Comparison of ENCODE assay signal across 8 cellular contexts in the genomic region with DNA sequence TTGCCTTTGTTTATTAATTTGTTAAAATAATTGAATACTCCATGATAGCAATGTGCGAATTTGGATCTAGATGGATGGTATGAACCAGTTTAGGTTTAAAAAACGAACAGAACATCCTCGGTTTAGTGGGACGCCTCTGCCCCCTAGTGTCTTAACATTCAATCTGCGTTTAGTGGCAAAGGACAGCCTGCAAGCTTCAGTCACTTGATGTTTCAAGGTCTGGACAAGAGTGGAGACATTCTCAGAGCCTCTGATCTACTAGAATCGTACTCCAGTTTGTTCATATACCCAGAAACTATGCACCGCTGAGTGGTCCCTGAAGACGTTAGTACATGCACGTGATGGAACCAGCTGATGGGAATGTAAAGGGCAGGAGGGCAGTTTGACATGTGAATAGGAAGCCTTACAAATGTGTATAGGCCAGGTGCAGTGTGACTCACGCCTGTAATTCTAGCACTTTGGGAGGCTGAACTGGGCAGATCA. TPM values are rescaled to one million over a fixed set of nuclear protein-coding genes. Genes with fewer than 3 reads are reported as not detected.
DNase-seq lines count a peak whose midpoint lies in the region; ATAC-seq, FAIRE-seq and TF ChIP-seq lines count a peak whose summit lies in the region.

No MANE protein-coding gene starts in this region.

- no TSS peak for BruUV-seq in HepG2 (replicated peaks; lab: Mats Ljungman, UMichigan)

- no peaks in the 10 kb centered on the region for H3K79me2 ChIP-seq in HepG2 (ENCODE audit: insufficient read depth, low read length)

- no peaks in the 10 kb centered on the region for H3K4me1 ChIP-seq in HepG2 (ENCODE audit: insufficient read depth, low read length)

- no peaks in the 10 kb centered on the region for H3K27me3 Mint-ChIP-seq in WTC11 (ENCODE audit: low read depth)

- H3K4me2 ChIP-seq in HepG2 (ENCODE audit: low read depth, low read length), result no peak overlapping the region

- H4K20me1 ChIP-seq in HepG2 (ENCODE audit: insufficient read depth, low read length), result no peaks in the 10 kb centered on the region

- POLR2A ChIA-PET in BJ (lab: Charles Lee), result no interaction called here
- POLR2A ChIA-PET in WTC11 (lab: Charles Lee), result interaction anchor here (0.6 kb wide), 1 partner anchor 189 kb away, joined by 3 read pairs; no protein-coding TSS in a partner anchor
- POLR2A ChIA-PET in HepG2 (lab: Yijun Ruan, JAX), result interaction anchor here (0.7 kb wide), 1 partner anchor 757 kb away, joined by 3 read pairs; no protein-coding TSS in a partner anchor

- 1% methylated on average over 9 of the region's 10 CpGs for WGBS in HepG2 (ENCODE audit: low lambda C conversion rate)

- TF ChIP-seq POLR2A in HepG2 (IDR thresholded peaks at IDR 0.05; ENCODE audit: insufficient read depth in 1 of 2, low read depth in 2 of 2, low read length in 2 of 2), result no peak

- no peak overlapping the region for H3K27ac ChIP-seq in HepG2 (ENCODE audit: extremely low read length, insufficient read depth, low read length)

- H3K4me3 Mint-ChIP-seq in WTC11, result no peak overlapping the region

- DNase-seq in BJ (ENCODE audit: low read depth) (no peak), NCI-H226 (peak; percentile 41), WTC11 (ENCODE audit: low spot score) (peak; percentile 65), choroid plexus epithelial cell (ENCODE audit: low read depth) (peak; percentile 84), HepG2 (ENCODE audit: low spot score) (peak; percentile 44)
- peak; percentile 60 for DNase-seq in stimulated activated CD8-positive, alpha-beta memory T cell treated with anti-CD3 and anti-CD28 coated beads, Interleukin-4, amount 100 ng/mL, for 48 hours

- TF ChIP-seq EP300 in HepG2 (IDR thresholded peaks at IDR 0.05; ENCODE audit: low read depth in 2 of 2, low read length in 2 of 2) (no peak), HepG2 (CRISPR knock-in tag; IDR thresholded peaks at IDR 0.05; ENCODE audit: borderline replicate concordance) (no peak)

- FAIRE-seq in HepG2 (lab: Jason Lieb, UNC), result peak; percentile 86

- TF ChIP-seq RAD21 in HepG2 (CRISPR knock-in tag; IDR thresholded peaks at IDR 0.05), result peak; percentile 68; the same call in 1 of the 2 replicates

- intact Hi-C loops in HepG2 (cut with micrococcal nuclease; ENCODE audit: unreplicated experiment), result loop anchor here (1.0 kb wide), 4 partner anchors 111 to 1006 kb away; no protein-coding TSS in a partner anchor

- H3K27ac Mint-ChIP-seq in WTC11, result no peak overlapping the region

- H3K9ac ChIP-seq in HepG2 (ENCODE audit: insufficient read depth, low read depth, low read length), result no peak overlapping the region

- H3K9me3 ChIP-seq in HepG2 (ENCODE audit: low read length), result no peaks in the 10 kb centered on the region

- H3K4me1 Mint-ChIP-seq in WTC11, result peaks cover 27% of the 10 kb centered on the region

- no peaks in the 10 kb centered on the region for H3K9me3 Mint-ChIP-seq in WTC11

- no peak overlapping the region for H2AFZ ChIP-seq in HepG2 (ENCODE audit: low read length)

- no peaks in the 10 kb centered on the region for H3K36me3 Mint-ChIP-seq in WTC11

- peak; percentile 90 for ATAC-seq in GM19035 (IDR thresholded peaks at IDR 0.05; ENCODE audit: unreplicated experiment)
- ATAC-seq in HG03280 (IDR thresholded peaks at IDR 0.05; ENCODE audit: unreplicated experiment), result peak; percentile 69
- peak; percentile 94 for ATAC-seq in WTC11
- ATAC-seq in HepG2, result peak; percentile 91

- CTCF ChIA-PET in BJ (lab: Yijun Ruan, JAX), result interaction anchor here (0.7 to 3.4 kb wide), 25 partner anchors 9 to 1106 kb away, joined by 3 to 27 read pairs (median 4); no protein-coding TSS in a partner anchor
- CTCF ChIA-PET in WTC11 (lab: Charles Lee), result interaction anchor here (0.5 to 2.9 kb wide), 18 partner anchors 8 to 760 kb away, joined by 3 to 18 read pairs (median 4); no protein-coding TSS in a partner anchor
- CTCF ChIA-PET in HepG2 (lab: Yijun Ruan, JAX; ENCODE audit: low intra/inter-chr PET ratio, low total read pairs), result interaction anchor here (0.6 to 2.0 kb wide), 5 partner anchors 111 to 1006 kb away, joined by 4 to 25 read pairs (median 7); no protein-coding TSS in a partner anchor

- in situ Hi-C loops in HepG2 (cut with HindIII; ENCODE audit: extremely low pct_ligation_motif_present, low pct_unique_long_range_greater_than_20kb), result loop anchor here (5.0 to 25.0 kb wide), 4 partner anchors 110 to 1010 kb away; no protein-coding TSS in a partner anchor

- TF ChIP-seq CTCF in BJ (IDR thresholded peaks at IDR 0.05; ENCODE audit: insufficient read depth, low read depth, low read length) (peak; percentile 81), WTC11 (IDR thresholded peaks at IDR 0.05) (peak; percentile 47; the same call in 1 of the 2 replicates), choroid plexus epithelial cell (conservative IDR thresholded peaks at IDR 0.05; ENCODE audit: low read depth, low read length) (peak; percentile 90), HepG2 (CRISPR knock-in tag; IDR thresholded peaks at IDR 0.05) (peak; percentile 86)

- H3K4me3 ChIP-seq in BJ (ENCODE audit: low read depth, low read length) (no peak overlapping the region), choroid plexus epithelial cell (ENCODE audit: low read depth, low read length) (no peak overlapping the region), HepG2 (replicated peaks in 1 of 3; ENCODE audit: insufficient read depth in 1 of 3, low read depth in 2 of 3, low read length in 3 of 3) (no peak overlapping the region)

- H3K36me3 ChIP-seq in BJ (ENCODE audit: control insufficient read depth, insufficient read depth, low read length) (no peaks in the 10 kb centered on the region), HepG2 (replicated peaks in 1 of 2; ENCODE audit: control insufficient read depth in 1 of 2, insufficient read depth in 2 of 2, low read length in 2 of 2) (no peaks in the 10 kb centered on the region)

- H3K27me3 ChIP-seq in BJ (ENCODE audit: control insufficient read depth, insufficient read depth, low read length) (0 out of 2 replicates have a peak, but pooled peaks cover 2% of the 10 kb centered on the region), HepG2 (ENCODE audit: control insufficient read depth in 1 of 2, insufficient read depth in 2 of 2, low read length in 2 of 2) (0 out of 5 replicates have a peak, but pooled peaks cover 0 to 2% of the 10 kb centered on the region in 2 experiments)

TF ChIP-seq in HepG2, 621 proteins besides CTCF, POLR2A, EP300 and RAD21 (continues in another document):
- no peak for TF ChIP-seq PHF5A (CRISPR knock-in tag; IDR thresholded peaks at IDR 0.05; ENCODE audit: low read depth, unreplicated experiment)

RNA-seq across cellular contexts. Expression of a gene that starts 17.8 kb away (rescaled TPM):
- polyA plus RNA-seq in BJ (2011; rRNA removed), result 0.09 and 0.10 TPM in 2 replicates
- 0.05 TPM in 1 of 2 replicates, not detected in the other for polyA minus RNA-seq in BJ (2011; rRNA and poly(A)+ RNA removed)
- 0.18 to 0.60 TPM (median 0.20 TPM) in 3 replicates for total RNA-seq in WTC11 (2021)
- 0.07 TPM in 1 of 2 replicates, not detected in the other for total RNA-seq in HepG2 (2016; rRNA removed; fragmentation: Illumina TruSeq; extraction: Trizol)
- total RNA-seq in HepG2 (2016; cell fraction: cytosol; rRNA removed; fragmentation: Illumina TruSeq; extraction: Trizol; ENCODE audit: low read depth), result not detected in 2 replicates
- total RNA-seq in HepG2 (2016; cell fraction: insoluble cytoplasmic fraction; rRNA removed; fragmentation: Illumina TruSeq; extraction: Trizol), result 0.30 TPM in 1 of 2 replicates, not detected in the other
- total RNA-seq in HepG2 (2016; cell fraction: membrane; rRNA removed; fragmentation: Illumina TruSeq; extraction: Trizol), result not detected in 2 replicates
- total RNA-seq in HepG2 (2016; cell fraction: nucleus; rRNA removed; fragmentation: Illumina TruSeq; extraction: Trizol), result 0.38 and 0.53 TPM in 2 replicates
- 0.01 and 0.07 TPM in 2 replicates for polyA plus RNA-seq in HepG2 (2011; rRNA removed)
- 0.04 TPM in 2 replicates for polyA plus RNA-seq in HepG2 (2011; cell fraction: cytosol; rRNA removed)
- polyA plus RNA-seq in HepG2 (2011; cell fraction: nucleus; rRNA removed), result 0.43 and 0.45 TPM in 2 replicates
- polyA plus RNA-seq in HepG2 (2012), result 0.11 and 0.17 TPM in 2 replicates
- polyA plus RNA-seq in HepG2 (2016; cell fraction: cytosol; fragmentation: Illumina TruSeq; extraction: Trizol; ENCODE audit: low read depth), result not detected in 2 replicates
- polyA plus RNA-seq in HepG2 (2016; cell fraction: insoluble cytoplasmic fraction; fragmentation: Illumina TruSeq; extraction: Trizol; ENCODE audit: low read depth), result not detected in 2 replicates
- polyA plus RNA-seq in HepG2 (2016; cell fraction: membrane; fragmentation: Illumina TruSeq; extraction: Trizol; ENCODE audit: low read depth), result not detected in 2 replicates
- polyA plus RNA-seq in HepG2 (2016; cell fraction: nucleus; fragmentation: Illumina TruSeq; extraction: Trizol; ENCODE audit: insufficient read depth, low read depth), result not detected in 2 replicates
- polyA minus RNA-seq in HepG2 (2011; rRNA and poly(A)+ RNA removed; ENCODE audit: low replicate concordance), result 0.20 TPM in 1 of 2 replicates, not detected in the other
- not detected in 2 replicates for polyA minus RNA-seq in HepG2 (2011; cell fraction: cytosol; rRNA and poly(A)+ RNA removed)
- polyA minus RNA-seq in HepG2 (2011; cell fraction: nucleus; rRNA and poly(A)+ RNA removed), result 0.90 and 1.9 TPM in 2 replicates

RNA-seq across cellular contexts. Expression of a gene that starts 20.5 kb away (rescaled TPM):
- polyA plus RNA-seq in BJ (2011; rRNA removed) (19.2 and 41.4 TPM in 2 replicates), HepG2 (2011; rRNA removed) (17.2 and 26.7 TPM in 2 replicates)
- 34.5 and 54.3 TPM in 2 replicates for polyA minus RNA-seq in BJ (2011; rRNA and poly(A)+ RNA removed)
- total RNA-seq in WTC11 (2021) (64.6 to 84.7 TPM (median 77.6 TPM) in 3 replicates), HepG2 (2016; rRNA removed; fragmentation: Illumina TruSeq; extraction: Trizol) (78.5 and 126 TPM in 2 replicates)
- 9.3 and 9.5 TPM in 2 replicates for total RNA-seq in HepG2 (2016; cell fraction: cytosol; rRNA removed; fragmentation: Illumina TruSeq; extraction: Trizol; ENCODE audit: low read depth)
- 86.2 and 135 TPM in 2 replicates for total RNA-seq in HepG2 (2016; cell fraction: insoluble cytoplasmic fraction; rRNA removed; fragmentation: Illumina TruSeq; extraction: Trizol)
- total RNA-seq in HepG2 (2016; cell fraction: membrane; rRNA removed; fragmentation: Illumina TruSeq; extraction: Trizol), result 25.3 and 28.9 TPM in 2 replicates
- total RNA-seq in HepG2 (2016; cell fraction: nucleus; rRNA removed; fragmentation: Illumina TruSeq; extraction: Trizol), result 82.4 and 87.3 TPM in 2 replicates
- polyA plus RNA-seq in HepG2 (2011; cell fraction: cytosol; rRNA removed), result 9.0 and 12.6 TPM in 2 replicates
- polyA plus RNA-seq in HepG2 (2011; cell fraction: nucleus; rRNA removed), result 15.9 and 23.5 TPM in 2 replicates
- 21.7 and 36.9 TPM in 2 replicates for polyA plus RNA-seq in HepG2 (2012)
- polyA plus RNA-seq in HepG2 (2016; cell fraction: cytosol; fragmentation: Illumina TruSeq; extraction: Trizol; ENCODE audit: low read depth), result 3.8 and 5.4 TPM in 2 replicates
- polyA plus RNA-seq in HepG2 (2016; cell fraction: insoluble cytoplasmic fraction; fragmentation: Illumina TruSeq; extraction: Trizol; ENCODE audit: low read depth), result 72.5 and 74.2 TPM in 2 replicates
- polyA plus RNA-seq in HepG2 (2016; cell fraction: membrane; fragmentation: Illumina TruSeq; extraction: Trizol; ENCODE audit: low read depth), result 9.9 and 10.3 TPM in 2 replicates
- 56.4 and 65.4 TPM in 2 replicates for polyA plus RNA-seq in HepG2 (2016; cell fraction: nucleus; fragmentation: Illumina TruSeq; extraction: Trizol; ENCODE audit: insufficient read depth, low read depth)
- 72.8 and 125 TPM in 2 replicates for polyA minus RNA-seq in HepG2 (2011; rRNA and poly(A)+ RNA removed; ENCODE audit: low replicate concordance)
- polyA minus RNA-seq in HepG2 (2011; cell fraction: cytosol; rRNA and poly(A)+ RNA removed), result 48.7 and 54.7 TPM in 2 replicates
- polyA minus RNA-seq in HepG2 (2011; cell fraction: nucleus; rRNA and poly(A)+ RNA removed), result 104 and 132 TPM in 2 replicates
